In the genomic region with DNA sequence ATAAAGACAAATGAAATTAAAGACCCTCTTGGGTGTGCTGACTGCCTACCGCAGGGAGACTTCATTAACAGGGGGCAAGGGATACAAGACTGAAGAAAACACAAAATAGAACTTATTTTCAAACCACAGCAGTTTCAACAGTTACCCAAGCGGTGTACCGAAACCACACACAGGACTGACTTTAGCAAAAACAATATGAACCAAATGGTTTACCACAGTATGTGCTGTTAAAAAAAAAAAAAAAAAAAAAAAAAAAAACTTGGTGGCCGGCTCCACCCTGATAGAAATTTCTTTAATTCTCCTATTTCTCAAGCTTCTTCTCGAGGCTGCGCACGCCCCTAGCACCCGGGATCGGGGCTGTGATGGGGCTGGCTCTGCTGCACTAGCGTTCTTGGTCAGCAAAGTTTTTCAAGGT, we compare ENCODE assay signal across 9 cellular contexts. TPM values are rescaled to one million over a fixed set of nuclear protein-coding genes. Genes with fewer than 3 reads are reported as not detected.
A peak's percentile ranks its signal among the peaks of the same experiment; 100 is the strongest.
DNase-seq lines count a peak whose midpoint lies in the region; ATAC-seq and TF ChIP-seq lines count a peak whose summit lies in the region.
"Had no signal": no experiment of that assay in that cellular context is flagged by ENCODE, and none has a peak within 500 bp of the region (broad histone marks: within the 10 kb centered on the region; RNA-seq: fewer than 3 reads in every experiment).

No MANE protein-coding gene starts in this region.

- H3K79me1 ChIP-seq in trophoblast cell (ENCODE audit: low read length), result no peaks in the 10 kb centered on the region

- no peak overlapping the region for H4K8ac ChIP-seq in trophoblast cell (ENCODE audit: low read depth, low read length)

- H4K91ac ChIP-seq in trophoblast cell (ENCODE audit: low read depth, low read length), result no peak overlapping the region

- H4K20me1 ChIP-seq in MM.1S (ENCODE audit: insufficient read depth, low read length), result no peaks in the 10 kb centered on the region

- H3K27me3 Mint-ChIP-seq in activated naive CD8-positive, alpha-beta T cell treated with anti-CD3 and anti-CD28 coated beads, Interleukin-2, amount 50 U/mL, for 24 hours, result peaks cover 25% of the 10 kb centered on the region

- no peak overlapping the region for H2BK12ac ChIP-seq in trophoblast cell (ENCODE audit: low read length)

- ATAC-seq in Right ventricle myocardium superior (ENCODE audit: poor library complexity) (no peak), heart right ventricle (no peak), thoracic aorta (ENCODE audit: insufficient number of reproducible peaks, low FRiP score, low read depth) (no peak), sciatic nerve (no peak)
- peak; percentile 34 for ATAC-seq in activated naive CD8-positive, alpha-beta T cell treated with anti-CD3 and anti-CD28 coated beads, Interleukin-2, amount 50 U/mL, for 24 hours
- ATAC-seq: mucosa of descending colon had no signal

- no peaks in the 10 kb centered on the region for H3K9me3 ChIP-seq in heart right ventricle
- H3K9me3 ChIP-seq in MM.1S (replicated peaks; ENCODE audit: insufficient read depth, low read length), result no peaks in the 10 kb centered on the region
- no peaks in the 10 kb centered on the region for H3K9me3 ChIP-seq in thoracic aorta
- H3K9me3 ChIP-seq in trophoblast cell (ENCODE audit: insufficient read depth, low read depth, low read length), result peaks cover 3% of the 10 kb centered on the region
- H3K9me3 ChIP-seq: mucosa of descending colon had no signal

- H3K9me2 ChIP-seq in MM.1S (replicated peaks; ENCODE audit: insufficient read depth, low read length), result no peaks in the 10 kb centered on the region

- H3K27ac Mint-ChIP-seq in activated naive CD8-positive, alpha-beta T cell treated with anti-CD3 and anti-CD28 coated beads, Interleukin-2, amount 50 U/mL, for 24 hours, result peak overlapping the region; percentile 78

- no peak overlapping the region for H3K14ac ChIP-seq in trophoblast cell (ENCODE audit: low read length)

- DNase-seq in Right ventricle myocardium superior, result peak; percentile 47
- no peak for DNase-seq in heart right ventricle
- peak; percentile 90 for DNase-seq in MM.1S
- DNase-seq in activated naive CD8-positive, alpha-beta T cell treated with anti-CD3 and anti-CD28 coated beads, Interleukin-2, amount 50 U/mL, for 24 hours, result peak; percentile 52
- no peak for DNase-seq in thoracic aorta (ENCODE audit: low spot score)
- DNase-seq in sciatic nerve (ENCODE audit: low spot score), result no peak
- DNase-seq in RWPE1 (ENCODE audit: low spot score), result no peak
- DNase-seq in trophoblast cell, result no peak

- H3K36me3 ChIP-seq in heart right ventricle, result peaks cover 0 to 16% (median 0%) of the 10 kb centered on the region in 9 donors
- H3K36me3 ChIP-seq in MM.1S (replicated peaks; ENCODE audit: insufficient read depth, low read length), result no peaks in the 10 kb centered on the region
- H3K36me3 ChIP-seq in thoracic aorta, result peaks cover 6% of the 10 kb centered on the region
- H3K36me3 ChIP-seq in trophoblast cell (ENCODE audit: control insufficient read depth in 1 of 2, insufficient read depth in 2 of 2, low read length in 2 of 2), result peaks cover 7 to 15% of the 10 kb centered on the region in 2 experiments

- H3K9ac ChIP-seq in MM.1S (ENCODE audit: low read length), result peak overlapping the region; percentile 81
- no peak overlapping the region for H3K9ac ChIP-seq in trophoblast cell (ENCODE audit: low read length)

- POLR2A ChIA-PET in RWPE1 (lab: Yijun Ruan, JAX; ENCODE audit: low non-redundant PET), result no interaction called here

- H3K79me2 ChIP-seq in MM.1S (ENCODE audit: low read length) (peaks cover 13% of the 10 kb centered on the region), trophoblast cell (ENCODE audit: control insufficient read depth, insufficient read depth, low read length, poor library complexity) (no peaks in the 10 kb centered on the region)

- H2BK5ac ChIP-seq in trophoblast cell (ENCODE audit: low read depth, low read length, poor library complexity), result no peak overlapping the region

- no peaks in the 10 kb centered on the region for H3K36me3 Mint-ChIP-seq in activated naive CD8-positive, alpha-beta T cell treated with anti-CD3 and anti-CD28 coated beads, Interleukin-2, amount 50 U/mL, for 24 hours (ENCODE audit: low read depth)

- H2AK5ac ChIP-seq in trophoblast cell (ENCODE audit: low read length), result no peak overlapping the region

- no peak overlapping the region for H2AFZ ChIP-seq in MM.1S (ENCODE audit: low read length)
- H2AFZ ChIP-seq in trophoblast cell (ENCODE audit: insufficient read depth, low read length, poor library complexity), result no peak overlapping the region

- H3K27ac ChIP-seq in heart right ventricle, result peak overlapping the region in 3 of 10 donors; percentile 19 to 83 (median 19)
- peak overlapping the region; percentile 98 for H3K27ac ChIP-seq in MM.1S (ENCODE audit: low read length)
- H3K27ac ChIP-seq in thoracic aorta, result peak overlapping the region in 1 of 2 donors; percentile 20
- H3K27ac ChIP-seq in RWPE1, result no peak overlapping the region
- no peak overlapping the region for H3K27ac ChIP-seq in trophoblast cell (ENCODE audit: low read depth, low read length)

- CTCF ChIA-PET in RWPE1 (lab: Yijun Ruan, JAX), result interaction anchor here (0.7 kb wide), 1 partner anchor 19 kb away, joined by 3 read pairs; no protein-coding TSS in a partner anchor

- no peak overlapping the region for H3K23ac ChIP-seq in trophoblast cell (ENCODE audit: low read length)

- no peak for TF ChIP-seq CTCF in heart right ventricle (IDR thresholded peaks at IDR 0.05)
- TF ChIP-seq CTCF in MM.1S (IDR thresholded peaks at IDR 0.05; ENCODE audit: low read length), result no peak
- TF ChIP-seq CTCF in thoracic aorta (IDR thresholded peaks at IDR 0.05), result no peak
- TF ChIP-seq CTCF in RWPE1 (conservative IDR thresholded peaks at IDR 0.05; ENCODE audit: low read depth), result no peak

- H3K4me2 ChIP-seq in MM.1S (ENCODE audit: low read depth, low read length) (peak overlapping the region; percentile 94), trophoblast cell (ENCODE audit: low read length) (no peak overlapping the region)

- WGBS in heart right ventricle, 2 donors, result 89 to 98% methylated on average over 10 of the region's 10 CpGs
- no CpG with 5 or more reads among the region's 10 CpGs for WGBS in trophoblast cell (ENCODE audit: extremely low coverage, insufficient coverage, insufficient read length)

- H3F3A ChIP-seq in MM.1S (ENCODE audit: insufficient read depth, low read length), result peaks cover 41% of the 10 kb centered on the region

- no peak overlapping the region for H3K4ac ChIP-seq in trophoblast cell (ENCODE audit: low read depth, low read length)

- H2BK120ac ChIP-seq in trophoblast cell (ENCODE audit: insufficient read depth, low read length, poor library complexity), result no peak overlapping the region

- intact Hi-C loops in Right ventricle myocardium superior (cut with DNase I) (no loop called here), heart right ventricle (cut with DNase I) (no loop called here), sciatic nerve (cut with DNase I) (no loop called here)

- H3K4me1 ChIP-seq in heart right ventricle, result peaks cover 5 to 75% (median 21%) of the 10 kb centered on the region in 9 donors
- peaks cover 66% of the 10 kb centered on the region for H3K4me1 ChIP-seq in MM.1S (ENCODE audit: low read length)
- H3K4me1 ChIP-seq in thoracic aorta (ENCODE audit: control insufficient read depth in 1 of 2, low read depth in 2 of 2), result peaks cover 3 to 6% of the 10 kb centered on the region in 2 donors
- H3K4me1 ChIP-seq in trophoblast cell (ENCODE audit: control insufficient read depth in 1 of 2, insufficient read depth in 2 of 2, low read length in 2 of 2), result no peaks in the 10 kb centered on the region

- peak overlapping the region in 1 of 10 donors; percentile 23 for H3K4me3 ChIP-seq in heart right ventricle
- H3K4me3 ChIP-seq in MM.1S (ENCODE audit: low read length), result peak overlapping the region; percentile 46
- peak overlapping the region; percentile 36 for H3K4me3 ChIP-seq in thoracic aorta
- H3K4me3 ChIP-seq in trophoblast cell (ENCODE audit: low read depth, low read length), result no peak overlapping the region
- H3K4me3 ChIP-seq: mucosa of descending colon had no signal

- H3K4me3 Mint-ChIP-seq in activated naive CD8-positive, alpha-beta T cell treated with anti-CD3 and anti-CD28 coated beads, Interleukin-2, amount 50 U/mL, for 24 hours, result peak overlapping the region; percentile 59

- no peaks in the 10 kb centered on the region for H3K9me3 Mint-ChIP-seq in activated naive CD8-positive, alpha-beta T cell treated with anti-CD3 and anti-CD28 coated beads, Interleukin-2, amount 50 U/mL, for 24 hours

- H3K27me3 ChIP-seq in heart right ventricle, result no peaks in the 10 kb centered on the region
- no peaks in the 10 kb centered on the region for H3K27me3 ChIP-seq in MM.1S (replicated peaks; ENCODE audit: insufficient read depth, low read length)
- no peaks in the 10 kb centered on the region for H3K27me3 ChIP-seq in thoracic aorta (replicated peaks; ENCODE audit: insufficient read depth)
- H3K27me3 ChIP-seq in trophoblast cell (ENCODE audit: insufficient read depth, low read length), result no peaks in the 10 kb centered on the region

- peaks cover 40% of the 10 kb centered on the region for H3K4me1 Mint-ChIP-seq in activated naive CD8-positive, alpha-beta T cell treated with anti-CD3 and anti-CD28 coated beads, Interleukin-2, amount 50 U/mL, for 24 hours

- no peak overlapping the region for H3K18ac ChIP-seq in trophoblast cell (ENCODE audit: low read length)

- H4K12ac ChIP-seq in trophoblast cell (ENCODE audit: low read depth, low read length), result no peak overlapping the region

RNA-seq across cellular contexts. Expression of gene KLF2, which starts 42.6 kb away (rescaled TPM):
- 67.6 TPM for total RNA-seq in Right ventricle myocardium superior
- total RNA-seq in heart right ventricle, result 10 to 100 TPM; 25.5 to 76.2 (median 50.4) TPM
- 10 to 100 TPM; 22.4 to 73.5 TPM for polyA plus RNA-seq in heart right ventricle
- 100 to 1,000 TPM in 1 of 2 donors, 10 to 100 TPM in 1; 34.9 to 146 TPM for total RNA-seq in thoracic aorta
- total RNA-seq in sciatic nerve, result 105 TPM
- 1.0 and 1.2 TPM in 2 replicates for polyA plus RNA-seq in trophoblast cell (2013)

Comparison
In these comparisons a context has a peak if more than half of its experiments do, and no peak if none do; other contexts are left out.
1. DNase-seq: peak in Right ventricle myocardium superior (single experiment), MM.1S (single experiment) and activated naive CD8-positive, alpha-beta T cell treated with anti-CD3 and anti-CD28 coated beads, Interleukin-2, amount 50 U/mL, for 24 hours (single experiment); none in heart right ventricle (0 of 2), thoracic aorta (single experiment), sciatic nerve (single experiment), RWPE1 (single experiment) and trophoblast cell (0 of 2).